Comparison of ENCODE assay signal across 25 cellular contexts in genomic region chr11:62010935-62011528, GRCh38.
"Had no signal": no experiment of that assay in that cellular context is flagged by ENCODE, and none has a peak within 500 bp of the region (broad histone marks: within the 10 kb centered on the region; RNA-seq: fewer than 3 reads in every experiment).

No MANE protein-coding gene starts in this region.

- H3K27ac ChIP-seq: adrenal gland had no signal

- H3K9me3 ChIP-seq: adrenal gland had no signal

- FAIRE-seq: RCC 7860, TTC549 had no signal

- H3K27me3 ChIP-seq: adrenal gland had no signal

- H3K4me3 ChIP-seq: adrenal gland had no signal

- ATAC-seq: activated T-cell treated with anti-CD3 and anti-CD28 coated beads, Interleukin-2, amount 50 U/mL, for 72 hours had no signal

- H3K4me1 ChIP-seq: adrenal gland had no signal

- H3K36me3 ChIP-seq: adrenal gland had no signal

- DNase-seq: activated B cell treated with CpG ODN at 0.5 μM for 24 hours; activated CD4-positive, alpha-beta T cell treated with anti-CD3 and anti-CD28 coated beads for 1 hour; activated CD4-positive, alpha-beta T cell treated with anti-CD3 and anti-CD28 coated beads, Interleukin-2, amount 10 ng/mL, durations not matched to agents 24 days and 14 days; activated CD4-positive, alpha-beta T cell treated with anti-CD3 and anti-CD28 coated beads, Interleukin-2, amount 50 U/mL, for 48 hours; activated CD8-positive, alpha-beta memory T cell treated with anti-CD3 and anti-CD28 coated beads for 24 hours; activated gamma-delta T cell treated with Interleukin-2 at 50 U/mL for 16 hours; activated naive CD4-positive, alpha-beta T cell treated with anti-CD3 and anti-CD28 coated beads, Interleukin-2, amount 50 U/mL, for 16 hours; activated naive CD8-positive, alpha-beta T cell treated with anti-CD3 and anti-CD28 coated beads, Interleukin-2, amount 10 ng/mL, durations not matched to agents 7 days and 5 days; activated T-cell treated with anti-CD3 and anti-CD28 coated beads, Interleukin-2, amount 50 U/mL, for 72 hours; anterior cingulate cortex; cerebellar nuclear complex; Karpas-422; MM.1S; NCI-H1105 treated with DMSO at 0.1 percent for 48 hours; NCI-H1436 treated with DMSO at 0.1 percent for 48 hours; NCI-H187; NCI-H2081; NCI-H510A treated with DMSO at 0.1 percent for 48 hours; NCI-H69; SHP77 treated with DMSO at 0.1 percent for 48 hours; T-helper 2 cell; T1000 had no signal
